ENCODE assay signal across 16 cellular contexts in the genomic region with DNA sequence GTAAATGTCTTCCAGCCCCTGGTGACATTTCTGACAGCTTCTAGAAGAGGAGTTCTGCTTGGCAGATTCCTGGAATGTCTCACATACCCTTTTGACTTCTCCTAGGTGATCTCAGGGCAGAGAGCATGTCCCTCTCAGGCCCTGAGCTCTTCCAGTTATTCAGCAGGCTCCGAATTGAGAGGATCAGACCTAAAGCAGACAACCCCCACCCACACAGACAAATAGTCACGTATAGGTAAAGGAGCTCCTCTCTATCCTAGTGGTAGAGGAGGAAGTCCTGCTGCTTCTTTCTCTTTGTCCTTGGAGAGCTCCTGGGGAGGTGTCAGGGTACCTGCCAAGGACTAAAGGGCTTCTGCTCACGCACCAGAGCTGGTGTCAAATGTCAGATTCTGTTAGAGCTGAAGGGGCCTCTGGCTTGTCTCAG.
"Had no signal": no experiment of that assay in that cellular context is flagged by ENCODE, and none has a peak within 500 bp of the region (broad histone marks: within the 10 kb centered on the region; RNA-seq: fewer than 3 reads in every experiment).

No MANE protein-coding gene starts in this region.

- H3K4me3 ChIP-seq: adrenal gland, coronary artery, gastroesophageal sphincter, hepatocyte, thyroid gland, uterus had no signal

- H3K4me3 Mint-ChIP-seq: activated CD4-positive, alpha-beta T cell treated with anti-CD3 and anti-CD28 coated beads, Interleukin-2, amount 10 ng/mL, durations not matched to agents 7 days and 5 days; effector memory CD8-positive, alpha-beta T cell; mesothelial cell of epicardium; T-helper 1 cell treated with Interleukin-12 subunit alpha and Interleukin-12 subunit beta and Interleukin-4 antibody, amounts not matched to agents 30 μg/mL and 1 μg/mL, for 36 hours had no signal

- H3K27me3 ChIP-seq: adrenal gland, gastroesophageal sphincter, hepatocyte, thyroid gland, uterus had no signal

- H3K36me3 Mint-ChIP-seq: mesothelial cell of epicardium had no signal

- H3K27ac Mint-ChIP-seq: activated CD4-positive, alpha-beta T cell treated with anti-CD3 and anti-CD28 coated beads, Interleukin-2, amount 10 ng/mL, durations not matched to agents 7 days and 5 days; activated T-helper 2 cell treated with anti-CD3 and anti-CD28 coated beads, Interferon-gamma antibody, Interleukin-2, Interleukin-4, amounts not matched to agents 10 μg/mL and 5 μg/mL and 100 μg/mL, durations not matched to agents 14 hours and 24 hours and 36 hours; effector memory CD8-positive, alpha-beta T cell; mesothelial cell of epicardium; T-helper 1 cell treated with Interleukin-12 subunit alpha and Interleukin-12 subunit beta and Interleukin-4 antibody, amounts not matched to agents 30 μg/mL and 1 μg/mL, for 36 hours had no signal

- H3K4me1 ChIP-seq: adrenal gland, gastroesophageal sphincter, parathyroid adenoma, uterus had no signal

- H3K27ac ChIP-seq: adrenal gland, coronary artery, gastroesophageal sphincter, hepatocyte, parathyroid adenoma, thyroid gland, uterus had no signal

- H3K9me3 ChIP-seq: adrenal gland, thyroid gland, uterus had no signal

- H3K36me3 ChIP-seq: adrenal gland, gastroesophageal sphincter, thyroid gland, uterus had no signal

- DNase-seq: activated CD4-positive, alpha-beta T cell treated with anti-CD3 and anti-CD28 coated beads, Interleukin-2, amount 10 ng/mL, durations not matched to agents 7 days and 5 days; activated CD4-positive, CD25-positive, alpha-beta regulatory T cell; activated naive CD4-positive, alpha-beta T cell treated with anti-CD3 and anti-CD28 coated beads, Interleukin-2, amount 50 U/mL, for 16 hours; adrenal gland; caudate nucleus; effector memory CD8-positive, alpha-beta T cell; small intestine; uterus had no signal

- H3K9me3 Mint-ChIP-seq: activated CD4-positive, alpha-beta T cell treated with anti-CD3 and anti-CD28 coated beads, Interleukin-2, amount 10 ng/mL, durations not matched to agents 7 days and 5 days; activated T-helper 2 cell treated with anti-CD3 and anti-CD28 coated beads, Interferon-gamma antibody, Interleukin-2, Interleukin-4, amounts not matched to agents 10 μg/mL and 5 μg/mL and 100 μg/mL, durations not matched to agents 14 hours and 24 hours and 36 hours; T-helper 1 cell treated with Interleukin-12 subunit alpha and Interleukin-12 subunit beta and Interleukin-4 antibody, amounts not matched to agents 30 μg/mL and 1 μg/mL, for 36 hours had no signal

- H3K4me1 Mint-ChIP-seq: activated CD4-positive, alpha-beta T cell treated with anti-CD3 and anti-CD28 coated beads, Interleukin-2, amount 10 ng/mL, durations not matched to agents 7 days and 5 days had no signal

- ATAC-seq: effector memory CD8-positive, alpha-beta T cell; gastroesophageal sphincter had no signal

- H3K9ac ChIP-seq: parathyroid adenoma had no signal
